Comparison of ENCODE assay signal across 27 cellular contexts in genomic region chr16:3884398-3884797, GRCh38.
"Had no signal": no experiment of that assay in that cellular context is flagged by ENCODE, and none has a peak within 500 bp of the region (broad histone marks: within the 10 kb centered on the region; RNA-seq: fewer than 3 reads in every experiment).

No MANE protein-coding gene starts in this region.

- H3K9me3 ChIP-seq: ascending aorta had no signal

- H3K27me3 ChIP-seq: ascending aorta, cardiac muscle cell had no signal

- H3K27ac ChIP-seq: ascending aorta, cardiac muscle cell, VCaP had no signal

- H3K4me3 ChIP-seq: ascending aorta, cardiac muscle cell had no signal

- ATAC-seq: activated CD8-positive, alpha-beta memory T cell treated with anti-CD3 and anti-CD28 coated beads, Interleukin-2, amount 10 ng/mL, durations not matched to agents 7 days and 5 days; activated CD8-positive, alpha-beta T cell treated with anti-CD3 and anti-CD28 coated beads, Interleukin-2, amount 10 ng/mL, durations not matched to agents 7 days and 5 days; activated naive CD8-positive, alpha-beta T cell treated with anti-CD3 and anti-CD28 coated beads, Interleukin-2, amount 50 U/mL, for 24 hours; T-helper 17 cell had no signal

- DNase-seq: activated B cell treated with CpG ODN at 0.5 μM for 24 hours; activated CD4-positive, alpha-beta memory T cell treated with anti-CD3 and anti-CD28 coated beads, Interleukin-2, amount 10 ng/mL, durations not matched to agents 7 days and 5 days; activated CD4-positive, alpha-beta T cell treated with anti-CD3 and anti-CD28 coated beads for 4 hours; activated CD4-positive, alpha-beta T cell treated with anti-CD3 and anti-CD28 coated beads, Interleukin-2, amount 10 ng/mL, durations not matched to agents 24 days and 14 days; activated CD4-positive, alpha-beta T cell treated with anti-CD3 and anti-CD28 coated beads, Interleukin-2, amount 50 U/mL, for 1 hour; activated CD4-positive, alpha-beta T cell treated with anti-CD3 and anti-CD28 coated beads, Interleukin-2, amount 50 U/mL, for 48 hours; activated CD4-positive, CD25-positive, alpha-beta regulatory T cell treated with anti-CD3 and anti-CD28 coated beads, Interleukin-2, amount 50 U/mL, for 72 hours; activated CD8-positive, alpha-beta memory T cell treated with anti-CD3 and anti-CD28 coated beads for 24 hours; activated CD8-positive, alpha-beta memory T cell treated with anti-CD3 and anti-CD28 coated beads, Interleukin-2, amount 10 ng/mL, durations not matched to agents 7 days and 5 days; activated CD8-positive, alpha-beta memory T cell treated with anti-CD3 and anti-CD28 coated beads, Interleukin-2, amount 50 U/mL, for 48 hours; activated CD8-positive, alpha-beta T cell treated with anti-CD3 and anti-CD28 coated beads, Interleukin-2, amount 10 ng/mL, durations not matched to agents 7 days and 5 days; activated effector memory CD4-positive, alpha-beta T cell treated with Interleukin-2 at 50 U/mL for 16 hours; activated gamma-delta T cell; activated naive CD4-positive, alpha-beta T cell treated with anti-CD3 and anti-CD28 coated beads, Interleukin-2, amount 10 ng/mL, durations not matched to agents 7 days and 5 days; activated naive CD4-positive, alpha-beta T cell treated with Interleukin-2 at 50 U/mL for 16 hours; activated naive CD8-positive, alpha-beta T cell treated with anti-CD3 and anti-CD28 coated beads, Interleukin-2, amount 10 ng/mL, durations not matched to agents 7 days and 5 days; activated naive CD8-positive, alpha-beta T cell treated with anti-CD3 and anti-CD28 coated beads, Interleukin-2, amount 50 U/mL, for 24 hours; activated T-cell treated with anti-CD3 and anti-CD28 coated beads, Interleukin-2, amount 50 U/mL, for 24 hours; activated T-cell treated with anti-CD3 and anti-CD28 coated beads, Interleukin-2, amount 50 U/mL, for 48 hours; amygdala; anterior cingulate cortex; caudate nucleus; cerebellar nuclear complex; T-helper 17 cell had no signal

- H3K36me3 ChIP-seq: ascending aorta, cardiac muscle cell had no signal
